ENCODE assay signal across 14 cellular contexts in the genomic region with DNA sequence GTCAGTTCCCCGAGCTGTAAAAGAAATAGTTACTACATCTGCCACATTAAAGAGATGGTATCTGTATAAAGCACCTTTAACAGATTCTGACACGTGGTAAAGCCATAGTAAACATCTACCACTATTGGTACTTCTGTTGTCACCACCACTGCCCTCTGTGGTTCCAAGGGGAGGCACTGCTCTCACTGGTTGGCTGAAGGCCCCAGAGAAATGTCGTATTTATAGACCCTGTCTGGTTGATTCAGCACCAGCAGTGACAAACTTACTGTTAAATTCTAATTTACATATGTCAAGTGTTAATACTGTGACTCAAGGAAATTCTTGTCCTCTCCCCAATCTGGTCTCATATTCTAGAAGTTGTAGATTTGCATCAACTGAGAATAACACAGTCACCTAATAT.
A peak's percentile ranks its signal among the peaks of the same experiment; 100 is the strongest.
DNase-seq lines count a peak whose midpoint lies in the region; ATAC-seq and TF ChIP-seq lines count a peak whose summit lies in the region.
"Had no signal": no experiment of that assay in that cellular context is flagged by ENCODE, and none has a peak within 500 bp of the region (broad histone marks: within the 10 kb centered on the region; RNA-seq: fewer than 3 reads in every experiment).

No MANE protein-coding gene starts in this region.

- peaks cover 5% of the 10 kb centered on the region for H3K4me1 Mint-ChIP-seq in activated T-helper 17 cell treated with anti-CD3 and anti-CD28 coated beads, Interleukin-2, amount 50 U/mL, for 72 hours
- H3K4me1 Mint-ChIP-seq in naive thymus-derived CD4-positive, alpha-beta T cell, result peaks cover 0 to 5% (median 3%) of the 10 kb centered on the region in 7 donors

- no peaks in the 10 kb centered on the region for H3K4me1 ChIP-seq in naive thymus-derived CD4-positive, alpha-beta T cell (ENCODE audit: control insufficient read depth in 2 of 2, insufficient read depth in 2 of 2, low read length in 2 of 2)
- no peaks in the 10 kb centered on the region for H3K4me1 ChIP-seq in esophagus squamous epithelium

- no peaks in the 10 kb centered on the region for H3K27me3 Mint-ChIP-seq in activated T-helper 17 cell treated with anti-CD3 and anti-CD28 coated beads, Interleukin-2, amount 50 U/mL, for 72 hours
- H3K27me3 Mint-ChIP-seq in naive thymus-derived CD4-positive, alpha-beta T cell, result no peaks in the 10 kb centered on the region

- CTCF ChIA-PET in naive thymus-derived CD4-positive, alpha-beta T cell (lab: Charles Lee), result no interaction called here

- no peak for TF ChIP-seq CTCF in GM12865 (IDR thresholded peaks at IDR 0.05; ENCODE audit: insufficient read depth, low read depth, low read length, missing control alignments)
- no peak for TF ChIP-seq CTCF in esophagus squamous epithelium (IDR thresholded peaks at IDR 0.05)

- H3K4me3 Mint-ChIP-seq in activated T-helper 17 cell treated with anti-CD3 and anti-CD28 coated beads, Interleukin-2, amount 50 U/mL, for 72 hours, result no peak overlapping the region
- H3K4me3 Mint-ChIP-seq in naive thymus-derived CD4-positive, alpha-beta T cell, result no peak overlapping the region

- peaks cover 0 to 4% (median 0%) of the 10 kb centered on the region in 3 experiments for H3K36me3 ChIP-seq in naive thymus-derived CD4-positive, alpha-beta T cell (ENCODE audit: control insufficient read depth in 2 of 3, insufficient read depth in 3 of 3, low read length in 3 of 3)
- peaks cover 0 to 25% (median 0%) of the 10 kb centered on the region in 3 donors for H3K36me3 ChIP-seq in esophagus squamous epithelium

- no peak overlapping the region for H3K27ac ChIP-seq in naive thymus-derived CD4-positive, alpha-beta T cell (ENCODE audit: low read depth, low read length)
- no peak overlapping the region for H3K27ac ChIP-seq in esophagus squamous epithelium
- H3K27ac ChIP-seq: 22Rv1 had no signal

- 80 to 83% methylated on average over 3 of the region's 3 CpGs for WGBS in esophagus squamous epithelium, 2 donors

- H3K9me3 Mint-ChIP-seq in activated T-helper 17 cell treated with anti-CD3 and anti-CD28 coated beads, Interleukin-2, amount 50 U/mL, for 72 hours, result no peaks in the 10 kb centered on the region
- H3K9me3 Mint-ChIP-seq in naive thymus-derived CD4-positive, alpha-beta T cell, result peaks cover 0 to 4% (median 0%) of the 10 kb centered on the region in 11 donors

- POLR2A ChIA-PET in naive thymus-derived CD4-positive, alpha-beta T cell (lab: Charles Lee), result no interaction called here

- no peaks in the 10 kb centered on the region for H3K27me3 ChIP-seq in naive thymus-derived CD4-positive, alpha-beta T cell (ENCODE audit: control insufficient read depth in 2 of 2, insufficient read depth in 2 of 2, low read length in 2 of 2)
- H3K27me3 ChIP-seq in esophagus squamous epithelium, result no peaks in the 10 kb centered on the region

- DNase-seq in activated CD4-positive, CD25-positive, alpha-beta regulatory T cell (lab: John Stamatoyannopoulos, UW), result no peak
- DNase-seq in GM12865 (ENCODE audit: low read depth), result peak; percentile 21
- DNase-seq in naive thymus-derived CD4-positive, alpha-beta T cell, result no peak
- DNase-seq in CD1c-positive myeloid dendritic cell (ENCODE audit: extremely low spot score), result no peak
- no peak for DNase-seq in NCI-H146 (lab: John Stamatoyannopoulos, UW)
- DNase-seq in esophagus squamous epithelium (lab: John Stamatoyannopoulos, UW), result no peak
- DNase-seq: HCEC 1CT, NCI-H1092, NCI-H187 treated with DMSO at 0.1 percent for 48 hours, NCI-H446 treated with DMSO at 0.1 percent for 48 hours, NCI-H748 treated with DMSO at 0.1 percent for 48 hours had no signal

- H3K36me3 Mint-ChIP-seq in activated T-helper 17 cell treated with anti-CD3 and anti-CD28 coated beads, Interleukin-2, amount 50 U/mL, for 72 hours (ENCODE audit: low read depth), result no peaks in the 10 kb centered on the region
- H3K36me3 Mint-ChIP-seq in naive thymus-derived CD4-positive, alpha-beta T cell, result peaks cover 3 to 43% (median 28%) of the 10 kb centered on the region in 5 donors

- H3K27ac Mint-ChIP-seq in activated T-helper 17 cell treated with anti-CD3 and anti-CD28 coated beads, Interleukin-2, amount 50 U/mL, for 72 hours, result no peak overlapping the region
- no peak overlapping the region for H3K27ac Mint-ChIP-seq in naive thymus-derived CD4-positive, alpha-beta T cell

- no peak for TF ChIP-seq POLR2A in esophagus squamous epithelium (IDR thresholded peaks at IDR 0.05)

- ATAC-seq in activated CD4-positive, CD25-positive, alpha-beta regulatory T cell treated with anti-CD3 and anti-CD28 coated beads, Interleukin-2, amount 50 U/mL, for 24 hours, result peak; percentile 68 to 79
- peak; percentile 18 for ATAC-seq in activated T-helper 17 cell treated with anti-CD3 and anti-CD28 coated beads, Interleukin-2, amount 50 U/mL, for 72 hours (replicated peaks)
- ATAC-seq in naive thymus-derived CD4-positive, alpha-beta T cell, result peak; percentile 52

- no peaks in the 10 kb centered on the region for H3K9me3 ChIP-seq in naive thymus-derived CD4-positive, alpha-beta T cell (ENCODE audit: control insufficient read depth in 2 of 3, low read length in 3 of 3)
- no peaks in the 10 kb centered on the region for H3K9me3 ChIP-seq in esophagus squamous epithelium

- H3K4me3 ChIP-seq in GM12865 (ENCODE audit: low read depth, low read length) (no peak overlapping the region), esophagus squamous epithelium (no peak overlapping the region)
- H3K4me3 ChIP-seq in naive thymus-derived CD4-positive, alpha-beta T cell (ENCODE audit: low read length), result no peak overlapping the region

- intact Hi-C loops in naive thymus-derived CD4-positive, alpha-beta T cell (cut with micrococcal nuclease), result loop anchor here in 1 of 2 donors (10.0 kb wide), 2 partner anchors 147 to 313 kb away; no protein-coding TSS in a partner anchor
- intact Hi-C loops in esophagus squamous epithelium (cut with DNase I), result no loop called here

Comparison
In these comparisons a context has a peak if more than half of its experiments do, and no peak if none do; other contexts are left out.
1. ATAC-seq: peak in every context shown above with its lines; median percentile 74 in activated CD4-positive, CD25-positive, alpha-beta regulatory T cell treated with anti-CD3 and anti-CD28 coated beads, Interleukin-2, amount 50 U/mL, for 24 hours; 52 in naive thymus-derived CD4-positive, alpha-beta T cell; 18 in activated T-helper 17 cell treated with anti-CD3 and anti-CD28 coated beads, Interleukin-2, amount 50 U/mL, for 72 hours.